1 cellular context compared by ENCODE assay signal in the genomic region with DNA sequence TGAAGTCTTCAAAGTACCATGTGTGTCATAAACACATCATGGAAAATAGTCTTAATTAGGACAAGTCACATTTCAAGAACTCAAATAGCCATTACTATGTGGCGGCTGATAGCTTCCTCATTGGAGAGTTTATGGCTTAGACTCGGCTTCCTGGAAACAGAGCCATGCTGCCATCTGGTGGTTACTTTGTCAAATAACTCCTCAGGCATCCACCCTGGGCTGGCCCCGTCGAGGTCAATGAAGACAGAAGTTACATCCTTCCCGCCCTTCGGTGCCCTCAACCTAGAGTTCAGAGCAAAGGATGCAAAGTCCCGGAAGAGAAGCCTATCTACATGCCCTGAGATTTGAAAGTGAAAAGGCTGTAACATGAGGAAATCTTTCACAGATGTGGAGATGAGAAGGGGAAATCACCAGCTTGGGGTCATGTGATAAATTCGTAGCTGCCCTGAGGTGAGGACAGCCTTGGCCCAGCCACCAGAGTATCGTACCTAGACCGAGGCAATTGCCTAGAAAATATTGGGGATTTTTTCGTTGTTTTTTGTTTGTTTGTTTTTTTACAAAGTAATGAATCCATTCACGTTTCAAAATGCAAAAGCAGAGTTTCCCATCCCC.
TF ChIP-seq lines count a peak whose summit lies in the region.

No MANE protein-coding gene starts in this region.

TF ChIP-seq in HepG2, 621 proteins besides CTCF, POLR2A, EP300 and RAD21 (continued from another document):
- TF ChIP-seq, protein P1, sequence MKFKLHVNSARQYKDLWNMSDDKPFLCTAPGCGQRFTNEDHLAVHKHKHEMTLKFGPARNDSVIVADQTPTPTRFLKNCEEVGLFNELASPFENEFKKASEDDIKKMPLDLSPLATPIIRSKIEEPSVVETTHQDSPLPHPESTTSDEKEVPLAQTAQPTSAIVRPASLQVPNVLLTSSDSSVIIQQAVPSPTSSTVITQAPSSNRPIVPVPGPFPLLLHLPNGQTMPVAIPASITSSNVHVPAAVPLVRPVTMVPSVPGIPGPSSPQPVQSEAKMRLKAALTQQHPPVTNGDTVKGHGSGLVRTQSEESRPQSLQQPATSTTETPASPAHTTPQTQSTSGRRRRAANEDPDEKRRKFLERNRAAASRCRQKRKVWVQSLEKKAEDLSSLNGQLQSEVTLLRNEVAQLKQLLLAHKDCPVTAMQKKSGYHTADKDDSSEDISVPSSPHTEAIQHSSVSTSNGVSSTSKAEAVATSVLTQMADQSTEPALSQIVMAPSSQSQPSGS (CRISPR knock-in tag; IDR thresholded peaks at IDR 0.05) = no peak
- TF ChIP-seq SMC3 (IDR thresholded peaks at IDR 0.05; ENCODE audit: low read length) (peak; percentile 98), FOXA3 (CRISPR knock-in tag; IDR thresholded peaks at IDR 0.05) (no peak), ZNF557 (CRISPR knock-in tag; IDR thresholded peaks at IDR 0.05) (no peak), SNAPC2 (CRISPR knock-in tag; IDR thresholded peaks at IDR 0.05) (no peak), ZFAT (CRISPR knock-in tag; conservative IDR thresholded peaks at IDR 0.05) (no peak), NR2F6 (IDR thresholded peaks at IDR 0.05) (peak; percentile 36; the same call in 1 of the 2 replicates), NR2F6 (CRISPR knock-in tag; IDR thresholded peaks at IDR 0.05) (no peak), RFX5 (IDR thresholded peaks at IDR 0.05; ENCODE audit: low read depth, low read length) (no peak), GABPA (IDR thresholded peaks at IDR 0.05; ENCODE audit: low read depth, low read length) (no peak), GABPA (CRISPR knock-in tag; IDR thresholded peaks at IDR 0.05; ENCODE audit: low read depth) (no peak), ZNF180 (CRISPR knock-in tag; IDR thresholded peaks at IDR 0.05; ENCODE audit: borderline replicate concordance, low read depth) (no peak), ZC3H13 (CRISPR knock-in tag; IDR thresholded peaks at IDR 0.05) (no peak), SIN3A (IDR thresholded peaks at IDR 0.05; ENCODE audit: borderline replicate concordance, low read depth, low read length) (no peak), CBX5 (CRISPR knock-in tag; IDR thresholded peaks at IDR 0.05; ENCODE audit: borderline replicate concordance) (0 out of 2 replicates have a peak, but pooled peaks have one; percentile 47), ZNF30 (CRISPR knock-in tag; IDR thresholded peaks at IDR 0.05) (no peak), HNRNPK (IDR thresholded peaks at IDR 0.05; ENCODE audit: low read depth, low read length, poor library complexity, severe bottlenecking) (no peak), NRL (CRISPR knock-in tag; IDR thresholded peaks at IDR 0.05; ENCODE audit: borderline replicate concordance) (no peak), KLF9 (CRISPR knock-in tag; IDR thresholded peaks at IDR 0.05; ENCODE audit: low read depth) (no peak), GLI4 (CRISPR knock-in tag; IDR thresholded peaks at IDR 0.05; ENCODE audit: borderline replicate concordance) (no peak)
- TF ChIP-seq, protein P2, sequence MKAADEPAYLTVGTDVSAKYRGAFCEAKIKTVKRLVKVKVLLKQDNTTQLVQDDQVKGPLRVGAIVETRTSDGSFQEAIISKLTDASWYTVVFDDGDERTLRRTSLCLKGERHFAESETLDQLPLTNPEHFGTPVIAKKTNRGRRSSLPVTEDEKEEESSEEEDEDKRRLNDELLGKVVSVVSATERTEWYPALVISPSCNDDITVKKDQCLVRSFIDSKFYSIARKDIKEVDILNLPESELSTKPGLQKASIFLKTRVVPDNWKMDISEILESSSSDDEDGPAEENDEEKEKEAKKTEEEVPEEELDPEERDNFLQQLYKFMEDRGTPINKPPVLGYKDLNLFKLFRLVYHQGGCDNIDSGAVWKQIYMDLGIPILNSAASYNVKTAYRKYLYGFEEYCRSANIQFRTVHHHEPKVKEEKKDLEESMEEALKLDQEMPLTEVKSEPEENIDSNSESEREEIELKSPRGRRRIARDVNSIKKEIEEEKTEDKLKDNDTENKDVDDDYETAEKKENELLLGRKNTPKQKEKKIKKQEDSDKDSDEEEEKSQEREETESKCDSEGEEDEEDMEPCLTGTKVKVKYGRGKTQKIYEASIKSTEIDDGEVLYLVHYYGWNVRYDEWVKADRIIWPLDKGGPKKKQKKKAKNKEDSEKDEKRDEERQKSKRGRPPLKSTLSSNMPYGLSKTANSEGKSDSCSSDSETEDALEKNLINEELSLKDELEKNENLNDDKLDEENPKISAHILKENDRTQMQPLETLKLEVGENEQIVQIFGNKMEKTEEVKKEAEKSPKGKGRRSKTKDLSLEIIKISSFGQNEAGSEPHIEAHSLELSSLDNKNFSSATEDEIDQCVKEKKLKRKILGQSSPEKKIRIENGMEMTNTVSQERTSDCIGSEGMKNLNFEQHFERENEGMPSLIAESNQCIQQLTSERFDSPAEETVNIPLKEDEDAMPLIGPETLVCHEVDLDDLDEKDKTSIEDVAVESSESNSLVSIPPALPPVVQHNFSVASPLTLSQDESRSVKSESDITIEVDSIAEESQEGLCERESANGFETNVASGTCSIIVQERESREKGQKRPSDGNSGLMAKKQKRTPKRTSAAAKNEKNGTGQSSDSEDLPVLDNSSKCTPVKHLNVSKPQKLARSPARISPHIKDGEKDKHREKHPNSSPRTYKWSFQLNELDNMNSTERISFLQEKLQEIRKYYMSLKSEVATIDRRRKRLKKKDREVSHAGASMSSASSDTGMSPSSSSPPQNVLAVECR (CRISPR knock-in tag; IDR thresholded peaks at IDR 0.05; ENCODE audit: borderline replicate concordance) = peak; percentile 15; the same call in 1 of the 2 replicates
- TF ChIP-seq, protein P3, sequence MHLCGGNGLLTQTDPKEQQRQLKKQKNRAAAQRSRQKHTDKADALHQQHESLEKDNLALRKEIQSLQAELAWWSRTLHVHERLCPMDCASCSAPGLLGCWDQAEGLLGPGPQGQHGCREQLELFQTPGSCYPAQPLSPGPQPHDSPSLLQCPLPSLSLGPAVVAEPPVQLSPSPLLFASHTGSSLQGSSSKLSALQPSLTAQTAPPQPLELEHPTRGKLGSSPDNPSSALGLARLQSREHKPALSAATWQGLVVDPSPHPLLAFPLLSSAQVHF (CRISPR knock-in tag; IDR thresholded peaks at IDR 0.05) = no peak
- TF ChIP-seq, protein P4, sequence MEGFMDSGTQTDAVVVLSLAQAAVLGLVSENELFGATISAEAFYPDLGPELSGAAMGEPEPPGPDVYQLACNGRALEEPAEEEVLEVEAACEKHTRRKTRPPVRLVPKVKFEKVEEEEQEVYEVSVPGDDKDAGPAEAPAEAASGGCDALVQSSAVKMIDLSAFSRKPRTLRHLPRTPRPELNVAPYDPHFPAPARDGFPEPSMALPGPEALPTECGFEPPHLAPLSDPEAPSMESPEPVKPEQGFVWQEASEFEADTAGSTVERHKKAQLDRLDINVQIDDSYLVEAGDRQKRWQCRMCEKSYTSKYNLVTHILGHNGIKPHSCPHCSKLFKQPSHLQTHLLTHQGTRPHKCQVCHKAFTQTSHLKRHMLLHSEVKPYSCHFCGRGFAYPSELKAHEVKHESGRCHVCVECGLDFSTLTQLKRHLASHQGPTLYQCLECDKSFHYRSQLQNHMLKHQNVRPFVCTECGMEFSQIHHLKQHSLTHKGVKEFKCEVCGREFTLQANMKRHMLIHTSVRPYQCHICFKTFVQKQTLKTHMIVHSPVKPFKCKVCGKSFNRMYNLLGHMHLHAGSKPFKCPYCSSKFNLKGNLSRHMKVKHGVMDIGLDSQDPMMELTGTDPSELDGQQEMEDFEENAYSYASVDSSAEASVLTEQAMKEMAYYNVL (CRISPR knock-in tag; IDR thresholded peaks at IDR 0.05; ENCODE audit: borderline replicate concordance) = no peak
- TF ChIP-seq, protein P5, sequence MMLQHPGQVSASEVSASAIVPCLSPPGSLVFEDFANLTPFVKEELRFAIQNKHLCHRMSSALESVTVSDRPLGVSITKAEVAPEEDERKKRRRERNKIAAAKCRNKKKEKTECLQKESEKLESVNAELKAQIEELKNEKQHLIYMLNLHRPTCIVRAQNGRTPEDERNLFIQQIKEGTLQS (CRISPR knock-in tag; IDR thresholded peaks at IDR 0.05) = no peak
- TF ChIP-seq, protein P6, sequence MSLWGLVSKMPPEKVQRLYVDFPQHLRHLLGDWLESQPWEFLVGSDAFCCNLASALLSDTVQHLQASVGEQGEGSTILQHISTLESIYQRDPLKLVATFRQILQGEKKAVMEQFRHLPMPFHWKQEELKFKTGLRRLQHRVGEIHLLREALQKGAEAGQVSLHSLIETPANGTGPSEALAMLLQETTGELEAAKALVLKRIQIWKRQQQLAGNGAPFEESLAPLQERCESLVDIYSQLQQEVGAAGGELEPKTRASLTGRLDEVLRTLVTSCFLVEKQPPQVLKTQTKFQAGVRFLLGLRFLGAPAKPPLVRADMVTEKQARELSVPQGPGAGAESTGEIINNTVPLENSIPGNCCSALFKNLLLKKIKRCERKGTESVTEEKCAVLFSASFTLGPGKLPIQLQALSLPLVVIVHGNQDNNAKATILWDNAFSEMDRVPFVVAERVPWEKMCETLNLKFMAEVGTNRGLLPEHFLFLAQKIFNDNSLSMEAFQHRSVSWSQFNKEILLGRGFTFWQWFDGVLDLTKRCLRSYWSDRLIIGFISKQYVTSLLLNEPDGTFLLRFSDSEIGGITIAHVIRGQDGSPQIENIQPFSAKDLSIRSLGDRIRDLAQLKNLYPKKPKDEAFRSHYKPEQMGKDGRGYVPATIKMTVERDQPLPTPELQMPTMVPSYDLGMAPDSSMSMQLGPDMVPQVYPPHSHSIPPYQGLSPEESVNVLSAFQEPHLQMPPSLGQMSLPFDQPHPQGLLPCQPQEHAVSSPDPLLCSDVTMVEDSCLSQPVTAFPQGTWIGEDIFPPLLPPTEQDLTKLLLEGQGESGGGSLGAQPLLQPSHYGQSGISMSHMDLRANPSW (CRISPR knock-in tag; IDR thresholded peaks at IDR 0.05; ENCODE audit: borderline replicate concordance) = no peak
